Comparison of ENCODE assay signal across 21 cellular contexts in the genomic region with DNA sequence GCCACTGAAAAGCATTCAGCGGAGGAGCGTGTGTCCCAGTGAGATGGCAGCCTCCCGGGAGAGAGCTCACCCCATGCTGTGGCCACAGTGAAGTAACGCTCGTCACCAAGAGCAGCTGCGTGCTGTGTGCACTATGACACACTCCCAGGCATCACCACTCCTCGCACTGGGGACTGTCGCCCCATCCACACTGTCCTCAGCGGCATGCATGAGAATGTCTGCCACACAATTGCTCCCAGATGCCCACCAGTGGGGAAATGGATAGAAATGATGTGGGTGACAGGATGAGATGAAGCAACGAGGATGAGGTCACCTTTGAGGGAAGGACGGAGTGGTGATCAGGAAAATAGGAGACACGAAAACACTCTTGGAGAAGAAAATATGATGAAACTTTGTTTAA.
"Had no signal": no experiment of that assay in that cellular context is flagged by ENCODE, and none has a peak within 500 bp of the region (broad histone marks: within the 10 kb centered on the region; RNA-seq: fewer than 3 reads in every experiment).

No MANE protein-coding gene starts in this region.

- ATAC-seq: activated CD8-positive, alpha-beta T cell treated with anti-CD3 and anti-CD28 coated beads, Interleukin-2, amount 10 ng/mL, durations not matched to agents 7 days and 5 days; effector memory CD8-positive, alpha-beta T cell; pancreas had no signal

- H3K9me3 ChIP-seq: left ventricle myocardium inferior, pancreas, sigmoid colon, spleen, thyroid gland had no signal

- H3K4me3 ChIP-seq: cardiac muscle cell, left ventricle myocardium inferior, pancreas, sigmoid colon, spleen, thyroid gland had no signal

- H3K27me3 ChIP-seq: cardiac muscle cell, pancreas, thyroid gland had no signal

- DNase-seq: activated CD4-positive, alpha-beta T cell treated with anti-CD3 and anti-CD28 coated beads, Interleukin-2, amount 10 ng/mL, durations not matched to agents 24 days and 14 days; activated CD8-positive, alpha-beta T cell treated with anti-CD3 and anti-CD28 coated beads, Interleukin-2, amount 10 ng/mL, durations not matched to agents 7 days and 5 days; activated naive CD4-positive, alpha-beta T cell treated with Interleukin-2 at 50 U/mL for 16 hours; activated naive CD8-positive, alpha-beta T cell treated with anti-CD3 and anti-CD28 coated beads, Interleukin-2, amount 10 ng/mL, durations not matched to agents 7 days and 5 days; activated T-cell treated with anti-CD3 and anti-CD28 coated beads, Interleukin-2, amount 50 U/mL, for 24 hours; amygdala; dermis blood vessel endothelial cell; effector memory CD8-positive, alpha-beta T cell; foreskin melanocyte; left ventricle myocardium inferior; mammary epithelial cell; pancreas; sigmoid colon; spleen; stimulated activated CD4-positive, alpha-beta T cell treated with anti-CD3 and anti-CD28 coated beads, Interleukin-4, amount 100 ng/mL, for 4 hours; stimulated activated naive CD4-positive, alpha-beta T cell; T-helper 1 cell; T-helper 9 cell; thyroid gland had no signal

- H3K36me3 ChIP-seq: cardiac muscle cell, left ventricle myocardium inferior, pancreas, sigmoid colon, spleen, thyroid gland had no signal

- H3K27ac ChIP-seq: cardiac muscle cell, epithelial cell of prostate, left ventricle myocardium inferior, pancreas, sigmoid colon, spleen, thyroid gland had no signal

- H3K4me1 ChIP-seq: left ventricle myocardium inferior, pancreas, sigmoid colon, spleen had no signal
